Comparison of ENCODE assay signal across 30 cellular contexts in the genomic region with DNA sequence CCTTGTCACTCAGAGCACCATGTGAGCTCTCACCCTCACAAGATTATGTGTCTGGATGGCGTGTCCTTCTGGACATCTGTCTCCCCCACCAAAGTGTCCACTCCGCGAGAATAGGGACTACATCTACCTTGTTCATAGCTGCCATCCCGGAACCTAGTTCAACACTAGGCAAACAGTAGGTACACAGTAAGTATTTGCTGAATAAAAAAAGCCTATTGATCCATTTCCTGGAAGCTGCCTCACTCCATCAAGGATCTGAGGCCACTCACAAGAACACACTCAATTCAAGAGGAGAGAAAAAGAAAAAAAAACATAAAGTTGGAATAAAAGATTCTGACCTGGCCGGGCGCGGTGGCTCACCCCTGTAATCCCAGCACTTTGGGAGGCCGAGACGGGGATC. TPM values are rescaled to one million over a fixed set of nuclear protein-coding genes. Genes with fewer than 3 reads are reported as not detected.
"Had no signal": no experiment of that assay in that cellular context is flagged by ENCODE, and none has a peak within 500 bp of the region (broad histone marks: within the 10 kb centered on the region; RNA-seq: fewer than 3 reads in every experiment).

No MANE protein-coding gene starts in this region.

- FAIRE-seq: endothelial cell of umbilical vein, islet of Langerhans had no signal

- ATAC-seq: foreskin keratinocyte; heart right ventricle; left colon; lower lobe of right lung; naive thymus-derived CD8-positive, alpha-beta T cell; psoas muscle; right cardiac atrium; stimulated activated naive CD8-positive, alpha-beta T cell treated with anti-CD3 and anti-CD28 coated beads, Interleukin-15, amount 100 ng/mL, for 72 hours had no signal

- H3K4me1 ChIP-seq: colonic mucosa, foreskin keratinocyte had no signal

- DNase-seq: colonic mucosa; dermis blood vessel endothelial cell; effector memory CD4-positive, alpha-beta T cell; foreskin keratinocyte; glutamatergic neuron; heart right ventricle; hippocampal formation; kidney glomerular epithelial cell; left colon; left ventricle myocardium inferior; lower lobe of right lung; naive thymus-derived CD8-positive, alpha-beta T cell; occipital lobe; ovary; psoas muscle; right cardiac atrium; stimulated activated CD4-positive, alpha-beta T cell treated with anti-CD3 and anti-CD28 coated beads, Interleukin-2, amount 100 ng/mL, for 48 hours; stimulated activated naive CD4-positive, alpha-beta T cell; stimulated activated naive CD8-positive, alpha-beta T cell treated with anti-CD3 and anti-CD28 coated beads, Interleukin-15, amount 100 ng/mL, for 72 hours; transverse colon had no signal

- H3K27me3 Mint-ChIP-seq: naive thymus-derived CD8-positive, alpha-beta T cell; stimulated activated naive CD8-positive, alpha-beta T cell treated with anti-CD3 and anti-CD28 coated beads, Interleukin-15, amount 100 ng/mL, for 72 hours had no signal

- H3K27ac ChIP-seq: colonic mucosa, esophagus muscularis mucosa, foreskin keratinocyte, left ventricle myocardium inferior, lower lobe of right lung, ovary, psoas muscle, skin epidermis, suprapubic skin, transverse colon, vagina had no signal

- H3K27ac Mint-ChIP-seq: naive thymus-derived CD8-positive, alpha-beta T cell had no signal

- H3K4me1 Mint-ChIP-seq: stimulated activated naive CD8-positive, alpha-beta T cell treated with anti-CD3 and anti-CD28 coated beads, Interleukin-15, amount 100 ng/mL, for 72 hours had no signal

- H3K4me3 ChIP-seq: colonic mucosa, esophagus muscularis mucosa, heart right ventricle, left ventricle myocardium inferior, lower lobe of right lung, ovary, psoas muscle, skin epidermis, spleen, suprapubic skin, transverse colon, vagina had no signal

- H3K9me3 Mint-ChIP-seq: naive thymus-derived CD8-positive, alpha-beta T cell; stimulated activated naive CD8-positive, alpha-beta T cell treated with anti-CD3 and anti-CD28 coated beads, Interleukin-15, amount 100 ng/mL, for 72 hours had no signal

- H3K36me3 Mint-ChIP-seq: naive thymus-derived CD8-positive, alpha-beta T cell had no signal

- H3K36me3 ChIP-seq: colonic mucosa, esophagus muscularis mucosa, heart right ventricle, left ventricle myocardium inferior, lower lobe of right lung, ovary, spleen, suprapubic skin, transverse colon, vagina had no signal

- H3K4me3 Mint-ChIP-seq: naive thymus-derived CD8-positive, alpha-beta T cell; stimulated activated naive CD8-positive, alpha-beta T cell treated with anti-CD3 and anti-CD28 coated beads, Interleukin-15, amount 100 ng/mL, for 72 hours had no signal

- H3K9me3 ChIP-seq: colonic mucosa, esophagus muscularis mucosa, heart right ventricle, left ventricle myocardium inferior, lower lobe of right lung, ovary, psoas muscle, spleen, suprapubic skin, transverse colon, vagina had no signal

- H3K27me3 ChIP-seq: colonic mucosa, esophagus muscularis mucosa, foreskin keratinocyte, heart right ventricle, ovary, spleen, suprapubic skin, transverse colon, vagina had no signal

RNA-seq across cellular contexts. Expression of gene TLR9, which starts 38.7 kb away (rescaled TPM):
- total RNA-seq: endothelial cell of umbilical vein, epithelial cell of proximal tubule, foreskin keratinocyte, renal cortical epithelial cell, vagina had no signal
- polyA plus RNA-seq: endothelial cell of umbilical vein; fibroblast of lung; foreskin keratinocyte; naive thymus-derived CD8-positive, alpha-beta T cell had no signal
